1 cellular context compared by ENCODE assay signal in genomic region chr5:134018986-134019316, GRCh38.
A peak's percentile ranks its signal among the peaks of the same experiment; 100 is the strongest.
TF ChIP-seq lines count a peak whose summit lies in the region.

No MANE protein-coding gene starts in this region.

TF ChIP-seq in HepG2, 621 proteins besides CTCF, POLR2A, EP300 and RAD21:
- TF ChIP-seq ZNF670 (CRISPR knock-in tag; IDR thresholded peaks at IDR 0.05; ENCODE audit: borderline replicate concordance), result 0 out of 2 replicates have a peak, but pooled peaks have one; percentile 7
- 0 out of 2 replicates have a peak, but pooled peaks have one; percentile 2 for TF ChIP-seq POGK (CRISPR knock-in tag; conservative IDR thresholded peaks at IDR 0.05)
- no peak for TF ChIP-seq NONO (IDR thresholded peaks at IDR 0.05)
- TF ChIP-seq NONO (CRISPR knock-in tag; conservative IDR thresholded peaks at IDR 0.05), result 0 out of 2 replicates have a peak, but pooled peaks have one; percentile 8
- 0 out of 2 replicates have a peak, but pooled peaks have one; percentile 12 for TF ChIP-seq CCDC6 (CRISPR knock-in tag; IDR thresholded peaks at IDR 0.05)
- no peak for TF ChIP-seq CENPT (CRISPR knock-in tag; IDR thresholded peaks at IDR 0.05; ENCODE audit: low read depth)
- no peak for TF ChIP-seq ZNF20 (CRISPR knock-in tag; IDR thresholded peaks at IDR 0.05)
